1 cellular context compared by ENCODE assay signal in genomic region chr2:166609183-166609959, GRCh38.
TF ChIP-seq lines count a peak whose summit lies in the region.

No MANE protein-coding gene starts in this region.

TF ChIP-seq in HepG2, 621 proteins besides CTCF, POLR2A, EP300 and RAD21 (continued from another document and continues in another):
- TF ChIP-seq FOXO4 (CRISPR knock-in tag; conservative IDR thresholded peaks at IDR 0.05) (0 out of 2 replicates have a peak, but pooled peaks have one; percentile 54), ZNF569 (CRISPR knock-in tag; IDR thresholded peaks at IDR 0.05; ENCODE audit: borderline replicate concordance) (no peak), ZNF136 (CRISPR knock-in tag; IDR thresholded peaks at IDR 0.05; ENCODE audit: low read depth) (no peak), ZNF839 (CRISPR knock-in tag; IDR thresholded peaks at IDR 0.05; ENCODE audit: borderline replicate concordance) (no peak), CBFB (CRISPR knock-in tag; IDR thresholded peaks at IDR 0.05) (no peak), NR0B2 (CRISPR knock-in tag; IDR thresholded peaks at IDR 0.05) (no peak), TBX3 (IDR thresholded peaks at IDR 0.05; ENCODE audit: borderline replicate concordance) (peak; percentile 56; the same call in 1 of the 2 replicates), SIX4 (CRISPR knock-in tag; IDR thresholded peaks at IDR 0.05) (no peak), SOX5 (CRISPR knock-in tag; IDR thresholded peaks at IDR 0.05; ENCODE audit: borderline replicate concordance) (peak; percentile 98), CREBL2 (CRISPR knock-in tag; IDR thresholded peaks at IDR 0.05; ENCODE audit: borderline replicate concordance) (no peak), ZXDC (CRISPR knock-in tag; IDR thresholded peaks at IDR 0.05) (no peak), FOXM1 (CRISPR knock-in tag; IDR thresholded peaks at IDR 0.05) (no peak), ZFP1 (CRISPR knock-in tag; IDR thresholded peaks at IDR 0.05) (no peak), TEAD2 (CRISPR knock-in tag; IDR thresholded peaks at IDR 0.05) (no peak), RELA (CRISPR knock-in tag; IDR thresholded peaks at IDR 0.05) (no peak), ZNF263 (CRISPR knock-in tag; IDR thresholded peaks at IDR 0.05) (no peak), KAT8 (CRISPR knock-in tag; IDR thresholded peaks at IDR 0.05) (no peak), PCBP1 (IDR thresholded peaks at IDR 0.05; ENCODE audit: borderline replicate concordance, low read depth, low read length) (no peak), TCF7L2 (IDR thresholded peaks at IDR 0.05; ENCODE audit: low read depth, low read length) (no peak), POGK (CRISPR knock-in tag; conservative IDR thresholded peaks at IDR 0.05) (no peak), ZNF18 (CRISPR knock-in tag; IDR thresholded peaks at IDR 0.05; ENCODE audit: insufficient replicate concordance) (no peak), MAF1 (CRISPR knock-in tag; IDR thresholded peaks at IDR 0.05; ENCODE audit: borderline replicate concordance) (no peak), PAF1 (CRISPR knock-in tag; IDR thresholded peaks at IDR 0.05) (no peak), TEAD3 (CRISPR knock-in tag; optimal IDR thresholded peaks at IDR 0.05; ENCODE audit: borderline replicate concordance) (peak; percentile 11), TIGD3 (CRISPR knock-in tag; IDR thresholded peaks at IDR 0.05; ENCODE audit: borderline replicate concordance) (no peak), THAP8 (CRISPR knock-in tag; IDR thresholded peaks at IDR 0.05; ENCODE audit: borderline replicate concordance) (no peak), CEBPG (CRISPR knock-in tag; IDR thresholded peaks at IDR 0.05) (peak; percentile 70), CSRNP2 (CRISPR knock-in tag; conservative IDR thresholded peaks at IDR 0.05; ENCODE audit: low read depth) (no peak), ZBTB34 (CRISPR knock-in tag; IDR thresholded peaks at IDR 0.05) (no peak), ZSCAN31 (CRISPR knock-in tag; IDR thresholded peaks at IDR 0.05; ENCODE audit: low read depth) (no peak), MAFG (CRISPR knock-in tag; IDR thresholded peaks at IDR 0.05) (no peak), HCFC1 (IDR thresholded peaks at IDR 0.05; ENCODE audit: low read depth, low read length) (no peak), CERS6 (CRISPR knock-in tag; IDR thresholded peaks at IDR 0.05) (no peak), RFX5 (IDR thresholded peaks at IDR 0.05; ENCODE audit: low read depth, low read length) (no peak), ZNF644 (CRISPR knock-in tag; IDR thresholded peaks at IDR 0.05; ENCODE audit: low read depth) (peak; percentile 37; the same call in 1 of the 2 replicates), ZNF160 (CRISPR knock-in tag; IDR thresholded peaks at IDR 0.05) (no peak), RBAK (CRISPR knock-in tag; IDR thresholded peaks at IDR 0.05) (no peak), ZNF768 (CRISPR knock-in tag; IDR thresholded peaks at IDR 0.05) (no peak), STAG1 (CRISPR knock-in tag; IDR thresholded peaks at IDR 0.05) (no peak), ARNTL (CRISPR knock-in tag; IDR thresholded peaks at IDR 0.05) (no peak), ZNF747 (CRISPR knock-in tag; IDR thresholded peaks at IDR 0.05; ENCODE audit: borderline replicate concordance) (0 out of 2 replicates have a peak, but pooled peaks have one; percentile 39), ZNF512 (CRISPR knock-in tag; IDR thresholded peaks at IDR 0.05) (no peak), SP140L (CRISPR knock-in tag; IDR thresholded peaks at IDR 0.05; ENCODE audit: borderline replicate concordance) (no peak), ZNF414 (CRISPR knock-in tag; IDR thresholded peaks at IDR 0.05) (no peak), ZNF672 (CRISPR knock-in tag; IDR thresholded peaks at IDR 0.05) (no peak), ZNF772 (CRISPR knock-in tag; IDR thresholded peaks at IDR 0.05) (no peak), ZNF562 (CRISPR knock-in tag; IDR thresholded peaks at IDR 0.05; ENCODE audit: borderline replicate concordance) (no peak), TBX2 (CRISPR knock-in tag; IDR thresholded peaks at IDR 0.05; ENCODE audit: borderline replicate concordance) (peak; percentile 72), IRF9 (CRISPR knock-in tag; IDR thresholded peaks at IDR 0.05; ENCODE audit: borderline replicate concordance) (no peak), ZNF180 (CRISPR knock-in tag; IDR thresholded peaks at IDR 0.05; ENCODE audit: borderline replicate concordance, low read depth) (no peak)
